ENCODE assay signal across 18 cellular contexts in the genomic region with DNA sequence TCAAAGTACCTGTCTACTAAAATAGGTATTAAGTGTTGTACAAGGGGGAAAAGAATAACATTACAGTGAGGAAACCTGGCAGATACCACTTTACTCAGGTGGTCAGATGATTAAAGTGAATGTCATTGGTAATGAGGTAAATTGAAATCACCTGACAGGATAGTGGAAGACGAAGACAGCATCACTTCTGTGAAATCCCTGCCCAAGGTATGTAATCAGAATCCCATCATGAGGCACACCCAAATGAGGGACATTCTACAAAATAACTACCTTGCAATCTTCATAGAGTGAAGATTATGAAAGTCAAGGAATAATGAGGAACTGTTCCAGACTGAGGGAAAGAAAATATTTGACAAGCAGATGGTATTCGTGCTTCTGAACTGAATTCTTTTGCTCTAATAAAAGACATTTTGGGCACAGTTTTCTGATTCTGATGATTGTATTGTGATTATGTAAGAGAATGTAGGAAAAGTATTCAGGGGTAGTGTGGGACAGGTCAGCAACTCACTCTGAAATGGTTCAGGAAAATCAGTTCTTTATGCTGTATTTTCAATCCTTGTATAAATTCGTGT. TPM values are rescaled to one million over a fixed set of nuclear protein-coding genes. Genes with fewer than 3 reads are reported as not detected.
DNase-seq lines count a peak whose midpoint lies in the region; ATAC-seq and TF ChIP-seq lines count a peak whose summit lies in the region.
"Had no signal": no experiment of that assay in that cellular context is flagged by ENCODE, and none has a peak within 500 bp of the region (broad histone marks: within the 10 kb centered on the region; RNA-seq: fewer than 3 reads in every experiment).

No MANE protein-coding gene starts in this region.

- H3K4me1 ChIP-seq in right cardiac atrium (ENCODE audit: control insufficient read depth, insufficient read depth, low read length) (peaks cover 2% of the 10 kb centered on the region), mesenchymal stem cell (ENCODE audit: control insufficient read depth, insufficient read depth, low read depth, low read length) (no peaks in the 10 kb centered on the region), testis (no peaks in the 10 kb centered on the region)

- TF ChIP-seq POLR2A in testis (IDR thresholded peaks at IDR 0.05), result no peak

- H3K79me1 ChIP-seq in mesenchymal stem cell (replicated peaks; ENCODE audit: low read length, poor library complexity, severe bottlenecking), result peaks cover 13% of the 10 kb centered on the region

- 75% methylated on average over 3 of the region's 3 CpGs for WGBS in right cardiac atrium
- WGBS in mesenchymal stem cell, result 89% methylated on average over 2 of the region's 3 CpGs
- 88 to 93% methylated on average over 3 of the region's 3 CpGs for WGBS in testis, 2 donors

- H2BK15ac ChIP-seq in mesenchymal stem cell (ENCODE audit: low read depth, poor library complexity, severe bottlenecking), result no peak overlapping the region

- H3K27ac ChIP-seq in right cardiac atrium (ENCODE audit: low read length) (no peak overlapping the region), angular gyrus (ENCODE audit: low read depth, low read length) (peak overlapping the region; percentile 71), mesenchymal stem cell (ENCODE audit: low read length, poor library complexity, severe bottlenecking) (no peak overlapping the region), testis (no peak overlapping the region)

- H3K9ac ChIP-seq in mesenchymal stem cell (ENCODE audit: low read length), result peak overlapping the region; percentile 71

- peaks cover 4 to 38% of the 10 kb centered on the region in 2 experiments for H3K36me3 ChIP-seq in mesenchymal stem cell (ENCODE audit: control insufficient read depth in 1 of 2, insufficient read depth in 2 of 2, low read depth in 1 of 2, low read length in 2 of 2)
- no peaks in the 10 kb centered on the region for H3K36me3 ChIP-seq in testis (ENCODE audit: low read depth, missing control alignments)

- H3K23ac ChIP-seq in mesenchymal stem cell (ENCODE audit: low read length in 2 of 2), result no peak overlapping the region

- H3K9me3 ChIP-seq in right cardiac atrium (ENCODE audit: control insufficient read depth, low read length) (no peaks in the 10 kb centered on the region), mesenchymal stem cell (ENCODE audit: control insufficient read depth, low read length) (no peaks in the 10 kb centered on the region), testis (no peaks in the 10 kb centered on the region)
- H3K9me3 ChIP-seq: heart right ventricle had no signal

- no peak overlapping the region for H4K91ac ChIP-seq in mesenchymal stem cell (ENCODE audit: low read length)

- no peak for TF ChIP-seq CTCF in testis (IDR thresholded peaks at IDR 0.05)

- H3K27me3 ChIP-seq in right cardiac atrium (ENCODE audit: control insufficient read depth, insufficient read depth) (no peaks in the 10 kb centered on the region), mesenchymal stem cell (ENCODE audit: control insufficient read depth in 1 of 2, insufficient read depth in 1 of 2, low read length in 2 of 2) (no peaks in the 10 kb centered on the region), testis (no peaks in the 10 kb centered on the region)
- H3K27me3 ChIP-seq: heart right ventricle had no signal

- ATAC-seq in Right ventricle myocardium superior (ENCODE audit: poor library complexity), result peak; percentile 21
- ATAC-seq in right cardiac atrium, result no peak
- ATAC-seq in GM18873 (IDR thresholded peaks at IDR 0.05; ENCODE audit: low FRiP score, unreplicated experiment), result no peak
- ATAC-seq: sciatic nerve had no signal

- DNase-seq in Right ventricle myocardium superior, result no peak
- no peak for DNase-seq in right cardiac atrium
- no peak for DNase-seq in mesenchymal stem cell
- no peak for DNase-seq in hippocampal formation (lab: John Stamatoyannopoulos, UW)
- no peak for DNase-seq in NCI-H446 treated with DMSO at 0.1 percent for 48 hours (lab: John Stamatoyannopoulos, UW)
- DNase-seq in testis, result no peak
- DNase-seq: activated CD4-positive, alpha-beta T cell treated with anti-CD3 and anti-CD28 coated beads, Interleukin-2, amount 50 U/mL, for 48 hours; activated gamma-delta T cell treated with Interleukin-2 at 50 U/mL for 16 hours; DMS79 treated with DMSO at 0.1 percent for 48 hours; heart right ventricle; left cardiac atrium; nephron progenitor cell; NK-92 treated with Interleukin-12 subunit alpha and Interleukin-12 subunit beta, amount 100 ng/mL, for 24 hours had no signal

- no peak overlapping the region for H2AFZ ChIP-seq in mesenchymal stem cell (ENCODE audit: low read depth, low read length)

- no peak overlapping the region for H2BK12ac ChIP-seq in mesenchymal stem cell (ENCODE audit: low read length in 2 of 2)

- H3K18ac ChIP-seq in mesenchymal stem cell (ENCODE audit: low read depth in 1 of 2, low read length in 2 of 2), result no peak overlapping the region

- no peak overlapping the region for H3K4me3 ChIP-seq in right cardiac atrium (ENCODE audit: low read length)
- H3K4me3 ChIP-seq in mesenchymal stem cell (ENCODE audit: insufficient read depth in 1 of 2, low read depth in 1 of 2, low read length in 2 of 2), result peak overlapping the region in 1 of 2 experiments; percentile 60
- H3K4me3 ChIP-seq in testis, result no peak overlapping the region
- H3K4me3 ChIP-seq: heart right ventricle had no signal

- intact Hi-C loops in Right ventricle myocardium superior (cut with DNase I), result no loop called here
- intact Hi-C loops in right cardiac atrium (cut with DNase I), result no loop called here
- intact Hi-C loops in testis (cut with DNase I; ENCODE audit: low total_unique reads), result no loop called here

- no peak overlapping the region for H2AK5ac ChIP-seq in mesenchymal stem cell (ENCODE audit: low read length, severe bottlenecking)

- no peak overlapping the region for H2BK120ac ChIP-seq in mesenchymal stem cell (ENCODE audit: low read depth, low read length)

- H3K14ac ChIP-seq in mesenchymal stem cell (ENCODE audit: low read length in 2 of 2), result no peak overlapping the region

- H3K4me2 ChIP-seq in mesenchymal stem cell (ENCODE audit: low read length, poor library complexity, severe bottlenecking), result no peak overlapping the region

- H3K4ac ChIP-seq in mesenchymal stem cell (ENCODE audit: low read depth in 1 of 2, low read length in 2 of 2), result no peak overlapping the region

- H2BK5ac ChIP-seq in mesenchymal stem cell (ENCODE audit: low read depth, low read length, poor library complexity, severe bottlenecking), result no peak overlapping the region

- H4K8ac ChIP-seq in mesenchymal stem cell (ENCODE audit: low read length), result no peak overlapping the region

RNA-seq across cellular contexts. Expression of gene ARMS2, which starts 33.3 kb away (rescaled TPM):
- total RNA-seq in Right ventricle myocardium superior, result not detected
- not detected for total RNA-seq in right cardiac atrium
- polyA plus RNA-seq in right cardiac atrium, result not detected
- not detected for polyA plus RNA-seq in mesenchymal stem cell (2013, experiment 1 of 2)
- polyA plus RNA-seq in mesenchymal stem cell (2013, experiment 2 of 2), result not detected
- 1 to 10 TPM in 1 of 2 donors, not detected in 1; 1.4 TPM for total RNA-seq in testis
- polyA plus RNA-seq in testis (ENCODE audit: insufficient read depth, low read depth, low replicate concordance), result 2.3 TPM
- total RNA-seq: HT-29, left cardiac atrium, M059J, sciatic nerve had no signal
- polyA plus RNA-seq: heart right ventricle had no signal

RNA-seq across cellular contexts. Expression of gene HTRA1, which starts 40.2 kb away (rescaled TPM):
- 40.9 TPM for total RNA-seq in Right ventricle myocardium superior
- 10 to 100 TPM; 40.5 to 49.7 (median 42.9) TPM for total RNA-seq in right cardiac atrium
- polyA plus RNA-seq in right cardiac atrium, result 46.1 TPM
- 204 TPM for polyA plus RNA-seq in mesenchymal stem cell (2013, experiment 1 of 2)
- polyA plus RNA-seq in mesenchymal stem cell (2013, experiment 2 of 2), result 204 TPM
- total RNA-seq in testis, result 10 to 100 TPM; 21.3 to 27.3 TPM
- polyA plus RNA-seq in testis (ENCODE audit: insufficient read depth, low read depth, low replicate concordance), result 105 TPM
- total RNA-seq: HT-29 had no signal

RNA-seq across cellular contexts. Expression of gene PLEKHA1, which starts 46.6 kb away (rescaled TPM):
- total RNA-seq in Right ventricle myocardium superior (74.4 TPM), right cardiac atrium (10 to 100 TPM; 35.8 to 42.8 (median 39.6) TPM), testis (10 to 100 TPM; 27.6 to 35.7 TPM)
- polyA plus RNA-seq in right cardiac atrium (15.7 TPM), testis (ENCODE audit: insufficient read depth, low read depth, low replicate concordance) (66.6 TPM)
- 14.3 TPM for polyA plus RNA-seq in mesenchymal stem cell (2013, experiment 1 of 2)
- polyA plus RNA-seq in mesenchymal stem cell (2013, experiment 2 of 2), result 15.1 TPM
